8 cellular contexts compared by ENCODE assay signal in genomic region chr2:199458806-199459285, GRCh38. TPM values are rescaled to one million over a fixed set of nuclear protein-coding genes. Genes with fewer than 3 reads are reported as not detected.
A peak's percentile ranks its signal among the peaks of the same experiment; 100 is the strongest.
DNase-seq lines count a peak whose midpoint lies in the region; ATAC-seq and TF ChIP-seq lines count a peak whose summit lies in the region.

No MANE protein-coding gene starts in this region.

- H3K27me3 ChIP-seq in gastrocnemius medialis, result peaks cover 73 to 74% (median 74%) of the 10 kb centered on the region in 3 donors

- in situ Hi-C loops in gastrocnemius medialis (cut with MboI; ENCODE audit: low sequenced_read_pairs in 4 of 4), result no loop called here

- H3K36me3 ChIP-seq in gastrocnemius medialis, result no peaks in the 10 kb centered on the region

- H3K36me3 Mint-ChIP-seq in activated naive CD4-positive, alpha-beta T cell treated with anti-CD3 and anti-CD28 coated beads, Interleukin-2, amount 50 U/mL, for 24 hours, result peaks cover 4% of the 10 kb centered on the region

- H3K9me3 Mint-ChIP-seq in activated naive CD4-positive, alpha-beta T cell treated with anti-CD3 and anti-CD28 coated beads, Interleukin-2, amount 50 U/mL, for 24 hours, result peaks cover 4% of the 10 kb centered on the region

- no peak for TF ChIP-seq CTCF in gastrocnemius medialis (IDR thresholded peaks at IDR 0.05 in 4 of 5, conservative IDR thresholded peaks at IDR 0.05 in 1 of 5)

- peak overlapping the region; percentile 77 to 86 (median 84) for H3K27ac ChIP-seq in gastrocnemius medialis

- H3K4me1 ChIP-seq in gastrocnemius medialis, result peaks cover 22 to 48% of the 10 kb centered on the region in 2 donors

- H3K27ac Mint-ChIP-seq in activated naive CD4-positive, alpha-beta T cell treated with anti-CD3 and anti-CD28 coated beads, Interleukin-2, amount 50 U/mL, for 24 hours, result no peak overlapping the region

- peak overlapping the region; percentile 85 to 96 (median 90) for H3K4me3 ChIP-seq in gastrocnemius medialis

- intact Hi-C loops in Right ventricle myocardium inferior (cut with DNase I) (no loop called here), cardiac septum (cut with DNase I) (no loop called here), gastrocnemius medialis (cut with DNase I; ENCODE audit: low total_unique reads) (no loop called here)

- peak overlapping the region; percentile 68 for H3K4me3 Mint-ChIP-seq in activated naive CD4-positive, alpha-beta T cell treated with anti-CD3 and anti-CD28 coated beads, Interleukin-2, amount 50 U/mL, for 24 hours

- ATAC-seq in Right ventricle myocardium inferior (peak; percentile 38), HG03280 (IDR thresholded peaks at IDR 0.05; ENCODE audit: unreplicated experiment) (peak; percentile 26), gastrocnemius medialis (peak; percentile 46 to 48)

- peaks cover 42% of the 10 kb centered on the region for H3K27me3 Mint-ChIP-seq in activated naive CD4-positive, alpha-beta T cell treated with anti-CD3 and anti-CD28 coated beads, Interleukin-2, amount 50 U/mL, for 24 hours

- no peaks in the 10 kb centered on the region for H3K9me3 ChIP-seq in gastrocnemius medialis

- peak in 1 of 2 donors; percentile 42 for TF ChIP-seq POLR2A in gastrocnemius medialis (IDR thresholded peaks at IDR 0.05)

- DNase-seq in Right ventricle myocardium inferior (ENCODE audit: missing footprints) (peak; percentile 66), cardiac septum (ENCODE audit: low spot score) (no peak), hepatic stellate cell (ENCODE audit: low spot score) (peak; percentile 67), gastrocnemius medialis (no peak), NCI-H1092 (lab: John Stamatoyannopoulos, UW) (no peak), NCI-H2107 (lab: John Stamatoyannopoulos, UW) (no peak)

- H3K4me1 Mint-ChIP-seq in activated naive CD4-positive, alpha-beta T cell treated with anti-CD3 and anti-CD28 coated beads, Interleukin-2, amount 50 U/mL, for 24 hours, result peaks cover 25% of the 10 kb centered on the region

RNA-seq across cellular contexts. Expression of gene SATB2, which starts 1.1 kb away (rescaled TPM):
- total RNA-seq in Right ventricle myocardium inferior (1.1 TPM), cardiac septum (1.5 TPM), gastrocnemius medialis (1 to 10 TPM; 2.0 to 6.4 (median 4.5) TPM)

Comparison
In these comparisons a context has a peak if more than half of its experiments do, and no peak if none do; other contexts are left out.
1. DNase-seq: peak in Right ventricle myocardium inferior (single experiment) and hepatic stellate cell (single experiment); none in cardiac septum (single experiment), gastrocnemius medialis (0 of 2), NCI-H1092 (single experiment) and NCI-H2107 (single experiment).
2. Peak in every context shown above with its lines, with median percentiles within 50 percentile points of each other: ATAC-seq.